In the genomic region with DNA sequence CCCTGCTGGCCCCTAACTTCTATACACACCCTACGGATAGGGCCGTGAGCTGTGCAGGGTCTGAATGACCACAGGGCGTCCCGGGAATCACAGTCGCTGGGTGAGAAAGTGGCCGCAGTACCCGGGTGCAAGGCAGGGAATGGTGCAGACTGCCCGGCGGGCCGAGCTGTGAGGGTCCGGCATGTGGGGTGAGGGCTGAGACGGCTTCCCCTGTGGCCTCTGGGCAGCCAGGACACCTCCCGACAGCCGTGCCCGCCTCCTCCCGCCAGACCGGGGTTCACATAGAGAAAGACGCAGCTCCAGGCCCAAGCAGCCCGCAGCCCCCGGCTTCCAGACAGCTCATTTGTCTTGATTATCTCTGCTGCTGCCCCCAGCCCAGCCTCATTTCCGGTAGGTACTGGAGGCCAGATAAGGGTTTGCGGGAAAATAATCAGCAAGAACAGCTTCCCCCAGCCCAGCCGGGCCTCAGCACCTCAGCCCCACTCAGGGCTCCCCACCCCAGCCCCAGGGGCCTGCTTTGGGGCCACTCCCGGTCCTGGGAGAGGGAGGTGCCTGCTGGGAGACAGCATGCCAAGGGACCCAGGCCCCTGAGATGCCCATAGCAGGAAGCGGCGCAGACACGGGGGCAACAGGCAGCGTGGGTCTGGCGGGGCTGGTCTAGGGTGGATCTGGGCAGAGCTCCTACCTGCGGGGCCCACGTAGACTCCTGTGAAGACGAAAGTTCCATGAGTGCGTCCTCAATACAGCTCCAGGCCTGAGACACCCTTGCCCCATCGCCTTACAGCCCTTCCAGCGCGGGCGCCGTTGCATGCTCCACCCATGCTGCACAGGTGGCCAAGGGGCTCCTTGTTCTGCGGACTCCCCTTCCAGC, we compare ENCODE assay signal across 1 cellular context.
TF ChIP-seq lines count a peak whose summit lies in the region.

No MANE protein-coding gene starts in this region.

TF ChIP-seq in K562, 482 proteins besides CTCF, POLR2A, EP300 and RAD21 (continued from another document and continues in another):
- TF ChIP-seq ZNF318 (IDR thresholded peaks at IDR 0.05; ENCODE audit: borderline replicate concordance in 1 of 2, low read depth in 1 of 2): no peak
- TF ChIP-seq, protein P1, sequence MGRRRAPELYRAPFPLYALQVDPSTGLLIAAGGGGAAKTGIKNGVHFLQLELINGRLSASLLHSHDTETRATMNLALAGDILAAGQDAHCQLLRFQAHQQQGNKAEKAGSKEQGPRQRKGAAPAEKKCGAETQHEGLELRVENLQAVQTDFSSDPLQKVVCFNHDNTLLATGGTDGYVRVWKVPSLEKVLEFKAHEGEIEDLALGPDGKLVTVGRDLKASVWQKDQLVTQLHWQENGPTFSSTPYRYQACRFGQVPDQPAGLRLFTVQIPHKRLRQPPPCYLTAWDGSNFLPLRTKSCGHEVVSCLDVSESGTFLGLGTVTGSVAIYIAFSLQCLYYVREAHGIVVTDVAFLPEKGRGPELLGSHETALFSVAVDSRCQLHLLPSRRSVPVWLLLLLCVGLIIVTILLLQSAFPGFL (CRISPR knock-in tag; IDR thresholded peaks at IDR 0.05): no peak
- TF ChIP-seq SIX5 (IDR thresholded peaks at IDR 0.05; ENCODE audit: borderline replicate concordance in 1 of 2, insufficient read depth in 1 of 2, low read depth in 1 of 2, low read length in 2 of 2): no peak
- TF ChIP-seq, protein P2, sequence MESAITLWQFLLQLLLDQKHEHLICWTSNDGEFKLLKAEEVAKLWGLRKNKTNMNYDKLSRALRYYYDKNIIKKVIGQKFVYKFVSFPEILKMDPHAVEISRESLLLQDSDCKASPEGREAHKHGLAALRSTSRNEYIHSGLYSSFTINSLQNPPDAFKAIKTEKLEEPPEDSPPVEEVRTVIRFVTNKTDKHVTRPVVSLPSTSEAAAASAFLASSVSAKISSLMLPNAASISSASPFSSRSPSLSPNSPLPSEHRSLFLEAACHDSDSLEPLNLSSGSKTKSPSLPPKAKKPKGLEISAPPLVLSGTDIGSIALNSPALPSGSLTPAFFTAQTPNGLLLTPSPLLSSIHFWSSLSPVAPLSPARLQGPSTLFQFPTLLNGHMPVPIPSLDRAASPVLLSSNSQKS (CRISPR knock-in tag; IDR thresholded peaks at IDR 0.05): no peak
- no peak for TF ChIP-seq HDAC1 (IDR thresholded peaks at IDR 0.05)
- no peak for TF ChIP-seq RBM22 (IDR thresholded peaks at IDR 0.05; ENCODE audit: low read depth, low read length, poor library complexity, severe bottlenecking)
- TF ChIP-seq TOE1 (IDR thresholded peaks at IDR 0.05; ENCODE audit: borderline replicate concordance): no peak
- TF ChIP-seq TOE1 (CRISPR knock-in tag; IDR thresholded peaks at IDR 0.05; ENCODE audit: borderline replicate concordance, low read depth): no peak
- peak; percentile 67; the same call in 1 of the 2 replicates for TF ChIP-seq ZBED1 (IDR thresholded peaks at IDR 0.05)
- TF ChIP-seq GABPB2 (CRISPR knock-in tag; conservative IDR thresholded peaks at IDR 0.05): no peak
- TF ChIP-seq HMG20B (CRISPR knock-in tag; IDR thresholded peaks at IDR 0.05): no peak
- TF ChIP-seq, protein P3, sequence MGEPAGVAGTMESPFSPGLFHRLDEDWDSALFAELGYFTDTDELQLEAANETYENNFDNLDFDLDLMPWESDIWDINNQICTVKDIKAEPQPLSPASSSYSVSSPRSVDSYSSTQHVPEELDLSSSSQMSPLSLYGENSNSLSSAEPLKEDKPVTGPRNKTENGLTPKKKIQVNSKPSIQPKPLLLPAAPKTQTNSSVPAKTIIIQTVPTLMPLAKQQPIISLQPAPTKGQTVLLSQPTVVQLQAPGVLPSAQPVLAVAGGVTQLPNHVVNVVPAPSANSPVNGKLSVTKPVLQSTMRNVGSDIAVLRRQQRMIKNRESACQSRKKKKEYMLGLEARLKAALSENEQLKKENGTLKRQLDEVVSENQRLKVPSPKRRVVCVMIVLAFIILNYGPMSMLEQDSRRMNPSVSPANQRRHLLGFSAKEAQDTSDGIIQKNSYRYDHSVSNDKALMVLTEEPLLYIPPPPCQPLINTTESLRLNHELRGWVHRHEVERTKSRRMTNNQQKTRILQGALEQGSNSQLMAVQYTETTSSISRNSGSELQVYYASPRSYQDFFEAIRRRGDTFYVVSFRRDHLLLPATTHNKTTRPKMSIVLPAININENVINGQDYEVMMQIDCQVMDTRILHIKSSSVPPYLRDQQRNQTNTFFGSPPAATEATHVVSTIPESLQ (CRISPR knock-in tag; IDR thresholded peaks at IDR 0.05): no peak
- TF ChIP-seq HEY1 (CRISPR knock-in tag; IDR thresholded peaks at IDR 0.05; ENCODE audit: borderline replicate concordance): no peak
- TF ChIP-seq ATF3 (IDR thresholded peaks at IDR 0.05): no peak
- TF ChIP-seq ATF3 (CRISPR knock-in tag; conservative IDR thresholded peaks at IDR 0.05): no peak
- no peak for TF ChIP-seq GTF2A2 (tag; IDR thresholded peaks at IDR 0.05)
- TF ChIP-seq GATA2 (CRISPR knock-in tag; IDR thresholded peaks at IDR 0.05): peak; percentile 86
- TF ChIP-seq DDX20 (tag; IDR thresholded peaks at IDR 0.05; ENCODE audit: low read depth): no peak
- no peak for TF ChIP-seq KLF6 (CRISPR knock-in tag; IDR thresholded peaks at IDR 0.05; ENCODE audit: borderline replicate concordance)
- TF ChIP-seq RFX5 (IDR thresholded peaks at IDR 0.05; ENCODE audit: low read depth, low read length): no peak
- peak; percentile 60; the same call in 1 of the 2 replicates for TF ChIP-seq SMARCC2 (IDR thresholded peaks at IDR 0.05; ENCODE audit: low read depth)
- TF ChIP-seq ZNF224 (CRISPR knock-in tag; IDR thresholded peaks at IDR 0.05): no peak
- TF ChIP-seq KDM4B (IDR thresholded peaks at IDR 0.05; ENCODE audit: borderline replicate concordance in 2 of 2, low read depth in 1 of 2): no peak
- no peak for TF ChIP-seq ZNF263 (CRISPR knock-in tag; IDR thresholded peaks at IDR 0.05; ENCODE audit: borderline replicate concordance)
- TF ChIP-seq HDAC6 (IDR thresholded peaks at IDR 0.05; ENCODE audit: low read depth, low read length): no peak
- no peak for TF ChIP-seq ZNF408 (CRISPR knock-in tag; IDR thresholded peaks at IDR 0.05; ENCODE audit: low read depth)
- no peak for TF ChIP-seq ELK1 (CRISPR knock-in tag; IDR thresholded peaks at IDR 0.05)
- peak; percentile 97 for TF ChIP-seq MEIS2 (IDR thresholded peaks at IDR 0.05; ENCODE audit: partially characterized antibody)
- TF ChIP-seq, protein P4, sequence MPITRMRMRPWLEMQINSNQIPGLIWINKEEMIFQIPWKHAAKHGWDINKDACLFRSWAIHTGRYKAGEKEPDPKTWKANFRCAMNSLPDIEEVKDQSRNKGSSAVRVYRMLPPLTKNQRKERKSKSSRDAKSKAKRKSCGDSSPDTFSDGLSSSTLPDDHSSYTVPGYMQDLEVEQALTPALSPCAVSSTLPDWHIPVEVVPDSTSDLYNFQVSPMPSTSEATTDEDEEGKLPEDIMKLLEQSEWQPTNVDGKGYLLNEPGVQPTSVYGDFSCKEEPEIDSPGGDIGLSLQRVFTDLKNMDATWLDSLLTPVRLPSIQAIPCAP (CRISPR knock-in tag; IDR thresholded peaks at IDR 0.05; ENCODE audit: borderline replicate concordance): no peak
- peak; percentile 94 for TF ChIP-seq NCOR1 (IDR thresholded peaks at IDR 0.05)
- no peak for TF ChIP-seq KLF1 (tag; IDR thresholded peaks at IDR 0.05)
- TF ChIP-seq TAF1 (IDR thresholded peaks at IDR 0.05; ENCODE audit: control insufficient read depth, extremely low read depth, insufficient read depth, low read length, severe bottlenecking): peak; percentile 19
- no peak for TF ChIP-seq PTTG1 (tag; IDR thresholded peaks at IDR 0.05; ENCODE audit: low read depth)
- TF ChIP-seq, protein P5, sequence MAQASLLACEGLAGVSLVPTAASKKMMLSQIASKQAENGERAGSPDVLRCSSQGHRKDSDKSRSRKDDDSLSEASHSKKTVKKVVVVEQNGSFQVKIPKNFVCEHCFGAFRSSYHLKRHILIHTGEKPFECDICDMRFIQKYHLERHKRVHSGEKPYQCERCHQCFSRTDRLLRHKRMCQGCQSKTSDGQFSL (CRISPR knock-in tag; IDR thresholded peaks at IDR 0.05): no peak
- TF ChIP-seq, protein P5 (tag; IDR thresholded peaks at IDR 0.05): no peak
- no peak for TF ChIP-seq CEBPZ (IDR thresholded peaks at IDR 0.05; ENCODE audit: borderline replicate concordance, low read depth, low read length)
- TF ChIP-seq ZC3H11A (IDR thresholded peaks at IDR 0.05; ENCODE audit: low read depth, low read length): no peak
- no peak for TF ChIP-seq BHLHE40 (IDR thresholded peaks at IDR 0.05; ENCODE audit: low read length)
